17 cellular contexts compared by ENCODE assay signal in genomic region chr5:150278916-150279315, GRCh38. TPM values are rescaled to one million over a fixed set of nuclear protein-coding genes. Genes with fewer than 3 reads are reported as not detected.
DNase-seq lines count a peak whose midpoint lies in the region; TF ChIP-seq lines count a peak whose summit lies in the region.
"Had no signal": no experiment of that assay in that cellular context is flagged by ENCODE, and none has a peak within 500 bp of the region (broad histone marks: within the 10 kb centered on the region; RNA-seq: fewer than 3 reads in every experiment).

No MANE protein-coding gene starts in this region.

- POLR2A ChIA-PET in PC-9 (lab: Charles Lee; ENCODE audit: unreplicated experiment) = interaction anchor here (0.6 kb wide), 2 partner anchors 46 to 164 kb away, joined by 3 to 4 read pairs; no protein-coding TSS in a partner anchor

- WGBS in lower leg skin, 2 donors = 85 to 90% methylated on average over 6 of the region's 6 CpGs

- H3K27ac Mint-ChIP-seq in nephron = peak overlapping the region in 2 of 3 experiments; percentile 91 to 95
- H3K27ac Mint-ChIP-seq: activated CD4-positive, alpha-beta memory T cell treated with anti-CD3 and anti-CD28 coated beads, Interleukin-2, amount 10 ng/mL, durations not matched to agents 7 days and 5 days had no signal

- H3K4me1 Mint-ChIP-seq in nephron = peaks cover 60% of the 10 kb centered on the region
- H3K4me1 Mint-ChIP-seq: activated CD4-positive, alpha-beta memory T cell treated with anti-CD3 and anti-CD28 coated beads, Interleukin-2, amount 10 ng/mL, durations not matched to agents 7 days and 5 days had no signal

- peak; percentile 93 for DNase-seq in EH (ENCODE audit: low read depth)
- DNase-seq in PC-9 = peak; percentile 30 to 42
- no peak for DNase-seq in dorsolateral prefrontal cortex
- no peak for DNase-seq in uterus
- no peak for DNase-seq in lower leg skin (ENCODE audit: low spot score in 2 of 2)
- no peak for DNase-seq in NCI-H524 treated with DMSO at 0.1 percent for 48 hours (lab: John Stamatoyannopoulos, UW)
- DNase-seq in T-helper 9 cell = no peak
- DNase-seq: activated CD4-positive, alpha-beta memory T cell treated with anti-CD3 and anti-CD28 coated beads, Interleukin-2, amount 10 ng/mL, durations not matched to agents 7 days and 5 days; cerebellar nuclear complex; NCI-H2171; stimulated activated CD4-positive, alpha-beta T cell treated with anti-CD3 and anti-CD28 coated beads, Interleukin-2, amount 100 ng/mL, for 24 hours; T1000 had no signal

- BruUV-seq in PC-9 (replicated peaks; lab: Mats Ljungman, UMichigan) = no TSS peak

- H3K4me3 Mint-ChIP-seq in nephron = no peak overlapping the region
- H3K4me3 Mint-ChIP-seq: activated CD4-positive, alpha-beta memory T cell treated with anti-CD3 and anti-CD28 coated beads, Interleukin-2, amount 10 ng/mL, durations not matched to agents 7 days and 5 days had no signal

- no peaks in the 10 kb centered on the region for H3F3A ChIP-seq in PC-9 (ENCODE audit: insufficient read depth, low read depth)

- no peaks in the 10 kb centered on the region for H4K20me1 ChIP-seq in PC-9 (ENCODE audit: insufficient read depth)
- H4K20me1 ChIP-seq: BLaER1 treated with 17β-estradiol and CSF1 and Interleukin-3, amounts not matched to agents 10 nM and 100 nM had no signal

- intact Hi-C loops in PC-9 (cut with micrococcal nuclease; ENCODE audit: unreplicated experiment) (no loop called here), dorsolateral prefrontal cortex (cut with DNase I) (no loop called here), uterus (cut with DNase I; ENCODE audit: low total_unique reads) (loop anchor here (10.0 kb wide), 1 partner anchor 66 kb away; no protein-coding TSS in a partner anchor), lower leg skin (cut with DNase I; ENCODE audit: low total_unique reads) (no loop called here)

- TF ChIP-seq POLR2A in uterus (IDR thresholded peaks at IDR 0.05) (no peak), lower leg skin (IDR thresholded peaks at IDR 0.05) (no peak)

- no peaks in the 10 kb centered on the region for H3K79me2 ChIP-seq in PC-9 (ENCODE audit: low read depth)

- H3K27ac ChIP-seq in PC-9 = no peak overlapping the region
- H3K27ac ChIP-seq in dorsolateral prefrontal cortex = peak overlapping the region in 47 of 59 donors; percentile 4 to 91 (median 70)
- no peak overlapping the region for H3K27ac ChIP-seq in uterus
- H3K27ac ChIP-seq: BLaER1 treated with 17β-estradiol and CSF1 and Interleukin-3, amounts not matched to agents 10 nM and 100 nM; esophagus muscularis mucosa; prostate gland; vagina had no signal

- no peak overlapping the region for H3K4me3 ChIP-seq in PC-9
- peak overlapping the region in 29 of 59 donors; percentile 1 to 46 (median 22) for H3K4me3 ChIP-seq in dorsolateral prefrontal cortex
- no peak overlapping the region for H3K4me3 ChIP-seq in uterus
- H3K4me3 ChIP-seq in lower leg skin (ENCODE audit: low read depth, poor library complexity, severe bottlenecking) = no peak overlapping the region
- H3K4me3 ChIP-seq: BLaER1 treated with 17β-estradiol and CSF1 and Interleukin-3, amounts not matched to agents 10 nM and 100 nM; esophagus muscularis mucosa; prostate gland; vagina had no signal

- H3K27me3 Mint-ChIP-seq in nephron (ENCODE audit: low read depth) = peaks cover 10% of the 10 kb centered on the region

- CTCF ChIA-PET in PC-9 (lab: Charles Lee) = interaction anchor here (0.7 to 1.4 kb wide), 2 partner anchors 31 to 71 kb away, joined by 3 to 9 read pairs; no protein-coding TSS in a partner anchor

- TF ChIP-seq CTCF in PC-9 (conservative IDR thresholded peaks at IDR 0.05) (no peak), dorsolateral prefrontal cortex (IDR thresholded peaks at IDR 0.05 in 54 of 56, conservative IDR thresholded peaks at IDR 0.05 in 2 of 56; ENCODE audit: low read depth in 1 of 56, partially characterized antibody in 56 of 56) (no peak), nephron (IDR thresholded peaks at IDR 0.05; ENCODE audit: unreplicated experiment in 3 of 3) (no peak), uterus (IDR thresholded peaks at IDR 0.05) (no peak), lower leg skin (IDR thresholded peaks at IDR 0.05) (no peak)

- H3K4me2 ChIP-seq in PC-9 = no peak overlapping the region

- no peaks in the 10 kb centered on the region for H3K36me3 Mint-ChIP-seq in nephron (ENCODE audit: low read depth)

- H3K4me1 ChIP-seq in PC-9 (replicated peaks; ENCODE audit: insufficient read depth) = no peaks in the 10 kb centered on the region
- no peaks in the 10 kb centered on the region for H3K4me1 ChIP-seq in uterus
- H3K4me1 ChIP-seq: esophagus muscularis mucosa, prostate gland, vagina had no signal

- H3K27me3 ChIP-seq in PC-9 (ENCODE audit: insufficient read depth, low read depth) (no peaks in the 10 kb centered on the region), dorsolateral prefrontal cortex (no peaks in the 10 kb centered on the region), uterus (no peaks in the 10 kb centered on the region)
- H3K27me3 ChIP-seq: BLaER1 treated with 17β-estradiol and CSF1 and Interleukin-3, amounts not matched to agents 10 nM and 100 nM; esophagus muscularis mucosa; vagina had no signal

- H3K9me3 Mint-ChIP-seq in nephron = no peaks in the 10 kb centered on the region
- H3K9me3 Mint-ChIP-seq: activated CD4-positive, alpha-beta memory T cell treated with anti-CD3 and anti-CD28 coated beads, Interleukin-2, amount 10 ng/mL, durations not matched to agents 7 days and 5 days had no signal

- no peaks in the 10 kb centered on the region for H3K9me3 ChIP-seq in PC-9 (ENCODE audit: insufficient read depth, low read depth)
- H3K9me3 ChIP-seq in uterus = no peaks in the 10 kb centered on the region
- H3K9me3 ChIP-seq: BLaER1 treated with 17β-estradiol and CSF1 and Interleukin-3, amounts not matched to agents 10 nM and 100 nM; esophagus muscularis mucosa; prostate gland; vagina had no signal

- H3K36me3 ChIP-seq in PC-9 (ENCODE audit: low read depth) (no peaks in the 10 kb centered on the region), uterus (no peaks in the 10 kb centered on the region)
- H3K36me3 ChIP-seq: BLaER1 treated with 17β-estradiol and CSF1 and Interleukin-3, amounts not matched to agents 10 nM and 100 nM; esophagus muscularis mucosa; prostate gland; vagina had no signal

- H3K9me2 ChIP-seq in PC-9 (ENCODE audit: insufficient read depth) = no peaks in the 10 kb centered on the region

- no peak overlapping the region for H2AFZ ChIP-seq in PC-9

RNA-seq across cellular contexts. Expression of gene CAMK2A, which starts 10.7 kb away (rescaled TPM):
- total RNA-seq in PC-9 (2021) (0.13 and 0.65 TPM in 2 replicates), dorsolateral prefrontal cortex (1,000 to 10,000 TPM in 71 of 120 experiments, 100 to 1,000 TPM in 49; 264 to 1,671 (median 1,064) TPM), uterus (10 to 100 TPM in 1 of 4 donors, 1 to 10 TPM in 2, under 1 TPM in 1; under 0.01 to 23.7 (median 4.3) TPM), lower leg skin (under 1 TPM in 1 of 4 donors, not detected in 3; 0.23 TPM)
- total RNA-seq: activated CD4-positive, alpha-beta memory T cell treated with anti-CD3 and anti-CD28 coated beads, Interleukin-2, amount 10 ng/mL, durations not matched to agents 7 days and 5 days had no signal

RNA-seq across cellular contexts. Expression of gene ARSI, which starts 23.8 kb away (rescaled TPM):
- 2.6 and 3.2 TPM in 2 replicates for total RNA-seq in PC-9 (2021)
- 1 to 10 TPM in 112 of 120 experiments, under 1 TPM in 8; 0.35 to 9.0 (median 2.2) TPM for total RNA-seq in dorsolateral prefrontal cortex
- 10 to 100 TPM in 1 of 4 donors, 1 to 10 TPM in 3; 4.3 to 15.1 (median 5.7) TPM for total RNA-seq in uterus
- 1 to 10 TPM; 1.6 to 4.5 (median 2.6) TPM for total RNA-seq in lower leg skin
- total RNA-seq: activated CD4-positive, alpha-beta memory T cell treated with anti-CD3 and anti-CD28 coated beads, Interleukin-2, amount 10 ng/mL, durations not matched to agents 7 days and 5 days had no signal

Comparison
In these comparisons a context has a peak if more than half of its experiments do, and no peak if none do; other contexts are left out.
1. DNase-seq: peak in EH (single experiment) and PC-9 (2 of 2); none in dorsolateral prefrontal cortex (0 of 10), uterus (0 of 2), lower leg skin (0 of 2), NCI-H524 treated with DMSO at 0.1 percent for 48 hours (single experiment) and T-helper 9 cell (single experiment).
2. H3K27ac ChIP-seq: peak in dorsolateral prefrontal cortex (47 of 59); none in PC-9 (single experiment) and uterus (0 of 2).
3. RNA of gene CAMK2A, which starts 10.7 kb away (total RNA-seq): 264 to 1,671 TPM in dorsolateral prefrontal cortex; under 0.01 to 23.7 TPM in uterus, 0.13 to 0.65 TPM in PC-9 and 0.23 TPM in lower leg skin; every median in the first group is over 10 times any median in the second.